ENCODE assay signal across 9 cellular contexts in the genomic region with DNA sequence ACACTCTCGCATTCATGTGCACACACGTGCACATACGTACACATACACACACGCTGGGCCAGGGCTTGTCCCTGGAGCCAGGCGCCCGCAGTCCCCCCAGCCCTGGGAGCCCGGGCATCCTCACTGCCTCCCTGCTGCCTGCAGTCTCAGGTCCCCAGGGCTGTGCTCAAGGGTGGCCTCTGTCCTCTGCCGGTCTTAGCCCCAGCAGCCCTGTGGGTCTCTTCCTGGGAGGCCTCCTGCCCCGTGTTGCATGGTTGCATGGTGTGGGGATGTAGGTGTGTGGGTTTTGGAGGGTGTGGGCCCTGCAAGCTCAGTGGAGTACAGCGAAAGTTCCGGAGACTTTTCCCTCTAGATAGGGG.
DNase-seq lines count a peak whose midpoint lies in the region; ATAC-seq, FAIRE-seq and TF ChIP-seq lines count a peak whose summit lies in the region.
"Had no signal": no experiment of that assay in that cellular context is flagged by ENCODE, and none has a peak within 500 bp of the region (broad histone marks: within the 10 kb centered on the region; RNA-seq: fewer than 3 reads in every experiment).

No MANE protein-coding gene starts in this region.

- H3K27me3 Mint-ChIP-seq in Caco-2 (ENCODE audit: insufficient read depth, unreplicated experiment) (no peaks in the 10 kb centered on the region), IgD-negative memory B cell (peaks cover 15% of the 10 kb centered on the region), nephron progenitor cell (ENCODE audit: low read depth, poor library complexity) (peaks cover 8% of the 10 kb centered on the region)

- TF ChIP-seq CTCF in Caco-2 (IDR thresholded peaks at IDR 0.05; ENCODE audit: insufficient read depth in 1 of 2, low read depth in 1 of 2, low read length in 1 of 2, severe bottlenecking in 1 of 2, unreplicated experiment in 1 of 2) (no peak), K562 (IDR thresholded peaks at IDR 0.05 in 2 of 3, conservative IDR thresholded peaks at IDR 0.05 in 1 of 3; ENCODE audit: insufficient read depth in 2 of 3, low read depth in 1 of 3, low read length in 3 of 3) (no peak), nephron progenitor cell (IDR thresholded peaks at IDR 0.05) (no peak), GM13976 (IDR thresholded peaks at IDR 0.05; ENCODE audit: borderline replicate concordance, control extremely low read depth, extremely low read depth, insufficient read depth, missing control alignments) (no peak)

- peak overlapping the region; percentile 54; the same call in 2 of the 3 replicates for H3K27ac ChIP-seq in K562 (ENCODE audit: extremely low read depth, low read depth, low read length)
- H3K27ac ChIP-seq: SK-N-MC had no signal

- FAIRE-seq in K562 (lab: Jason Lieb, UNC) = no peak

- H3K9me3 Mint-ChIP-seq in Caco-2 (ENCODE audit: unreplicated experiment) = no peaks in the 10 kb centered on the region
- H3K9me3 Mint-ChIP-seq in IgD-negative memory B cell = no peaks in the 10 kb centered on the region
- no peaks in the 10 kb centered on the region for H3K9me3 Mint-ChIP-seq in nephron progenitor cell

- H2AFZ ChIP-seq in K562 (ENCODE audit: low read depth, low read length) = peak overlapping the region; percentile 100

- peaks cover 19% of the 10 kb centered on the region for H3K4me1 Mint-ChIP-seq in Caco-2 (ENCODE audit: low read depth, unreplicated experiment)
- H3K4me1 Mint-ChIP-seq in IgD-negative memory B cell = peaks cover 19 to 30% (median 28%) of the 10 kb centered on the region in 3 donors
- peaks cover 66% of the 10 kb centered on the region for H3K4me1 Mint-ChIP-seq in nephron progenitor cell

- H3K27ac Mint-ChIP-seq in Caco-2 (ENCODE audit: unreplicated experiment) (peak overlapping the region; percentile 3), IgD-negative memory B cell (peak overlapping the region in 2 of 3 donors; percentile 54 to 71), nephron progenitor cell (no peak overlapping the region)

- H3K9me3 ChIP-seq in Caco-2 = no peaks in the 10 kb centered on the region
- H3K9me3 ChIP-seq in K562 (replicated peaks; ENCODE audit: control insufficient read depth, insufficient read depth, low read depth, low read length) = no peaks in the 10 kb centered on the region

- intact Hi-C loops in Caco-2 (cut with micrococcal nuclease; ENCODE audit: unreplicated experiment) (loop anchor here (2.0 kb wide), 1 partner anchor 53 kb away; no protein-coding TSS in a partner anchor), K562 (cut with micrococcal nuclease) (loop anchor here (2.0 kb wide), 1 partner anchor 53 kb away; no protein-coding TSS in a partner anchor), posterior vena cava (cut with DNase I) (no loop called here)

- H3K36me3 Mint-ChIP-seq in Caco-2 (ENCODE audit: insufficient read depth, unreplicated experiment) = peaks cover 10% of the 10 kb centered on the region
- peaks cover 2% of the 10 kb centered on the region for H3K36me3 Mint-ChIP-seq in IgD-negative memory B cell
- no peaks in the 10 kb centered on the region for H3K36me3 Mint-ChIP-seq in nephron progenitor cell (ENCODE audit: low read depth)

- WGBS in K562 (ENCODE audit: insufficient coverage, low coverage, missing lambda C conversion rate) = 78% methylated on average over 11 of the region's 11 CpGs

- no peaks in the 10 kb centered on the region for H3K79me2 ChIP-seq in K562 (ENCODE audit: control insufficient read depth, insufficient read depth, low read length)

- H3K4me3 ChIP-seq in Caco-2 (ENCODE audit: low read depth, low read length) = no peak overlapping the region
- no peak overlapping the region for H3K4me3 ChIP-seq in K562
- H3K4me3 ChIP-seq: SK-N-MC had no signal

- no peaks in the 10 kb centered on the region for H4K20me1 ChIP-seq in K562 (replicated peaks; ENCODE audit: control insufficient read depth, insufficient read depth, low read length)

- H3K4me2 ChIP-seq in K562 (ENCODE audit: insufficient read depth, low read length) = peak overlapping the region; percentile 70

- H3K27me3 ChIP-seq in Caco-2 (replicated peaks; ENCODE audit: control insufficient read depth, insufficient read depth, low read length) (no peaks in the 10 kb centered on the region), K562 (ENCODE audit: control insufficient read depth in 2 of 2, insufficient read depth in 2 of 2, low read length in 2 of 2) (no peaks in the 10 kb centered on the region; a peak in 1 of 5 replicates)

- 0 out of 4 replicates have a peak overlapping the region, but pooled peaks of 1 of the 2 experiments have one; percentile 67 for H3K9ac ChIP-seq in K562 (ENCODE audit: insufficient read depth in 1 of 2, low read depth in 2 of 2, low read length in 2 of 2)

- POLR2A ChIA-PET in Caco-2 (lab: Charles Lee) = no interaction called here
- POLR2A ChIA-PET in K562 (lab: Yijun Ruan, JAX) = no interaction called here

- H3K4me1 ChIP-seq in Caco-2 (peaks cover 14% of the 10 kb centered on the region), K562 (replicated peaks in 1 of 2; ENCODE audit: control insufficient read depth in 2 of 2, insufficient read depth in 2 of 2, low read length in 2 of 2) (peaks cover 17 to 62% of the 10 kb centered on the region in 2 experiments)

- TF ChIP-seq POLR2A in K562 (conservative IDR thresholded peaks at IDR 0.05) = no peak

- no peaks in the 10 kb centered on the region for H3K9me1 ChIP-seq in K562 (ENCODE audit: control insufficient read depth, insufficient read depth, low read length)

- ATAC-seq in K562 (peak; percentile 14), GM18909 (IDR thresholded peaks at IDR 0.05; ENCODE audit: poor library complexity, unreplicated experiment) (no peak)

- H3K4me3 Mint-ChIP-seq in Caco-2 (ENCODE audit: unreplicated experiment) = peak overlapping the region; percentile 48
- H3K4me3 Mint-ChIP-seq in IgD-negative memory B cell = peak overlapping the region; percentile 31 to 88 (median 87)
- H3K4me3 Mint-ChIP-seq in nephron progenitor cell = peak overlapping the region; percentile 19

- DNase-seq in Caco-2 = no peak
- DNase-seq in K562 (ENCODE audit: extremely low read depth in 1 of 4, low spot score in 3 of 4) = no peak
- no peak for DNase-seq in nephron progenitor cell
- DNase-seq in posterior vena cava (ENCODE audit: low spot score) = no peak
- DNase-seq in HT-29 (ENCODE audit: low spot score) = no peak
- no peak for DNase-seq in GM13976 (ENCODE audit: low spot score)

- CTCF ChIA-PET in Caco-2 (lab: Charles Lee) = no interaction called here
- CTCF ChIA-PET in K562 (lab: Yijun Ruan, JAX; ENCODE audit: low intra/inter-chr PET ratio) = no interaction called here

- H3K36me3 ChIP-seq in Caco-2 (ENCODE audit: control insufficient read depth, insufficient read depth, low read length) (0 out of 2 replicates have a peak, but pooled peaks cover 2% of the 10 kb centered on the region), K562 (ENCODE audit: control insufficient read depth, insufficient read depth, low read length) (no peaks in the 10 kb centered on the region)

- no peak for TF ChIP-seq RAD21 in K562 (CRISPR knock-in tag; conservative IDR thresholded peaks at IDR 0.05 in 1 of 2, IDR thresholded peaks at IDR 0.05 in 1 of 2)

- in situ Hi-C loops in K562 (cut with MboI) (no loop called here), GM13976 (cut with MboI; ENCODE audit: low sequenced_read_pairs, unreplicated experiment) (no loop called here)

- TF ChIP-seq EP300 in K562 (IDR thresholded peaks at IDR 0.05; ENCODE audit: low read length) = no peak

- BruUV-seq in Caco-2 (replicated peaks; lab: Mats Ljungman, UMichigan) (no TSS peak), K562 (replicated peaks; lab: Mats Ljungman, UMichigan) (no TSS peak)

TF ChIP-seq in K562, 482 proteins besides CTCF, POLR2A, EP300 and RAD21 (continues in another document):
- TF ChIP-seq HDAC8 (tag; IDR thresholded peaks at IDR 0.05) = no peak
- TF ChIP-seq, protein P1, sequence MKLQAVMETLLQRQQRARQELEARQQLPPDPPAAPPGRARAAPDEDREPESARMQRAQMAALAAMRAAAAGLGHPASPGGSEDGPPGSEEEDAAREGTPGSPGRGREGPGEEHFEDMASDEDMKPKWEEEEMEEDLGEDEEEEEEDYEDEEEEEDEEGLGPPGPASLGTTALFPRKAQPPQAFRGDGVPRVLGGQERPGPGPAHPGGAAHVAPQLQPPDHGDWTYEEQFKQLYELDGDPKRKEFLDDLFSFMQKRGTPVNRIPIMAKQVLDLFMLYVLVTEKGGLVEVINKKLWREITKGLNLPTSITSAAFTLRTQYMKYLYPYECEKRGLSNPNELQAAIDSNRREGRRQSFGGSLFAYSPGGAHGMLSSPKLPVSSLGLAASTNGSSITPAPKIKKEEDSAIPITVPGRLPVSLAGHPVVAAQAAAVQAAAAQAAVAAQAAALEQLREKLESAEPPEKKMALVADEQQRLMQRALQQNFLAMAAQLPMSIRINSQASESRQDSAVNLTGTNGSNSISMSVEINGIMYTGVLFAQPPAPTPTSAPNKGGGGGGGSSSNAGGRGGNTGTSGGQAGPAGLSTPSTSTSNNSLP (IDR thresholded peaks at IDR 0.05; ENCODE audit: borderline replicate concordance, low read depth, low read length) = no peak
- TF ChIP-seq, protein P2, sequence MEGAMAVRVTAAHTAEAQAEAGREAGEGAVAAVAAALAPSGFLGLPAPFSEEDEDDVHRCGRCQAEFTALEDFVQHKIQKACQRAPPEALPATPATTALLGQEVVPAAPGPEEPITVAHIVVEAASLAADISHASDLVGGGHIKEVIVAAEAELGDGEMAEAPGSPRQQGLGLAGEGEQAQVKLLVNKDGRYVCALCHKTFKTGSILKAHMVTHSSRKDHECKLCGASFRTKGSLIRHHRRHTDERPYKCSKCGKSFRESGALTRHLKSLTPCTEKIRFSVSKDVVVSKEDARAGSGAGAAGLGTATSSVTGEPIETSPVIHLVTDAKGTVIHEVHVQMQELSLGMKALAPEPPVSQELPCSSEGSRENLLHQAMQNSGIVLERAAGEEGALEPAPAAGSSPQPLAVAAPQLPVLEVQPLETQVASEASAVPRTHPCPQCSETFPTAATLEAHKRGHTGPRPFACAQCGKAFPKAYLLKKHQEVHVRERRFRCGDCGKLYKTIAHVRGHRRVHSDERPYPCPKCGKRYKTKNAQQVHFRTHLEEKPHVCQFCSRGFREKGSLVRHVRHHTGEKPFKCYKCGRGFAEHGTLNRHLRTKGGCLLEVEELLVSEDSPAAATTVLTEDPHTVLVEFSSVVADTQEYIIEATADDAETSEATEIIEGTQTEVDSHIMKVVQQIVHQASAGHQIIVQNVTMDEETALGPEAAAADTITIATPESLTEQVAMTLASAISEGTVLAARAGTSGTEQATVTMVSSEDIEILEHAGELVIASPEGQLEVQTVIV (CRISPR knock-in tag; IDR thresholded peaks at IDR 0.05; ENCODE audit: borderline replicate concordance) = no peak
- no peak for TF ChIP-seq ZNF146 (CRISPR knock-in tag; IDR thresholded peaks at IDR 0.05; ENCODE audit: unreplicated experiment)
- TF ChIP-seq, protein P3, sequence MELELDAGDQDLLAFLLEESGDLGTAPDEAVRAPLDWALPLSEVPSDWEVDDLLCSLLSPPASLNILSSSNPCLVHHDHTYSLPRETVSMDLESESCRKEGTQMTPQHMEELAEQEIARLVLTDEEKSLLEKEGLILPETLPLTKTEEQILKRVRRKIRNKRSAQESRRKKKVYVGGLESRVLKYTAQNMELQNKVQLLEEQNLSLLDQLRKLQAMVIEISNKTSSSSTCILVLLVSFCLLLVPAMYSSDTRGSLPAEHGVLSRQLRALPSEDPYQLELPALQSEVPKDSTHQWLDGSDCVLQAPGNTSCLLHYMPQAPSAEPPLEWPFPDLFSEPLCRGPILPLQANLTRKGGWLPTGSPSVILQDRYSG (tag; conservative IDR thresholded peaks at IDR 0.05; ENCODE audit: low read depth) = no peak

Comparison
In these comparisons a context has a peak if more than half of its experiments do, and no peak if none do; other contexts are left out.
1. H3K4me3 Mint-ChIP-seq: peak in every context shown above with its lines; median percentile 87 in IgD-negative memory B cell; 48 in Caco-2; 19 in nephron progenitor cell.
2. intact Hi-C loops: an anchor here in Caco-2 (2.0 kb wide) and K562 (2.0 kb wide); none called in posterior vena cava.